Comparison of ENCODE assay signal across 19 cellular contexts in the genomic region with DNA sequence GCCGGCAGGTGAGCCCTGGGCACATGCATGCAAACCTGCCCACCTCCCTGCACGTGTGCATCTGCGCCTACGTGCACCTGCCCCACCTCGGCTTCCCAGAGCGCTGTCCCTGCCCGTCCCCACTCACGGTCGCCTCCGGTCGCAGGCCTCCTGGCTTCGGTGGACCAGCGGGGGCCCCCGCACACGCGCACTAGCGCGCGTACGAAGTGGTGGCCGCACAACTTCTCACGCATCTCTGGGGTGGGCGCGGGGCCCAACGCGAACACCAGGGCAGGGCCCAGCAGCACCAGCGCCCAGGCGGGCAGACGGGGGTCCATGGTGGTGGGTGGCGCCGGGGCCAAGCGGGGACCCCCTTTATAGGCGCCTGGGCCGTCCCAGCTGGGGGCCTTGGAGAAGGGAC. TPM values are rescaled to one million over a fixed set of nuclear protein-coding genes. Genes with fewer than 3 reads are reported as not detected.
DNase-seq lines count a peak whose midpoint lies in the region; ATAC-seq and TF ChIP-seq lines count a peak whose summit lies in the region.
"Had no signal": no experiment of that assay in that cellular context is flagged by ENCODE, and none has a peak within 500 bp of the region (broad histone marks: within the 10 kb centered on the region; RNA-seq: fewer than 3 reads in every experiment).

A gene with protein sequence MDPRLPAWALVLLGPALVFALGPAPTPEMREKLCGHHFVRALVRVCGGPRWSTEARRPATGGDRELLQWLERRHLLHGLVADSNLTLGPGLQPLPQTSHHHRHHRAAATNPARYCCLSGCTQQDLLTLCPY (minus strand): TSS at position 330 of the 400 bp plus-strand sequence. CDS start 13 bp downstream, at position 317.

- intact Hi-C loops in upper lobe of right lung (cut with DNase I): no loop called here

- H3K36me3 ChIP-seq in upper lobe of right lung: no peaks in the 10 kb centered on the region

- no peak for DNase-seq in activated T-cell treated with anti-CD3 and anti-CD28 coated beads, Interleukin-2, amount 50 U/mL, for 72 hours
- DNase-seq in activated T-cell treated with anti-CD3 and anti-CD28 coated beads, Interleukin-2, amount 50 U/mL, for 1 hour: no peak
- DNase-seq in central memory CD8-positive, alpha-beta T cell (ENCODE audit: low spot score in 2 of 2): no peak
- DNase-seq in stimulated activated effector memory CD8-positive, alpha-beta T cell treated with anti-CD3 and anti-CD28 coated beads, Interleukin-12 subunit alpha, Interleukin-12 subunit beta, amount 100 ng/mL, for 72 hours (ENCODE audit: low spot score in 2 of 2): no peak
- DNase-seq in upper lobe of right lung (no peak), NCI-H1930 (lab: John Stamatoyannopoulos, UW) (no peak)
- DNase-seq: ACHN; Calu3; CD4-positive, CD25-positive, alpha-beta regulatory T cell; DMS 273 treated with DMSO at 0.1 percent for 48 hours; DMS79; EL; GM23248 had no signal

- no peak for TF ChIP-seq POLR2A in GM18505 (IDR thresholded peaks at IDR 0.05; ENCODE audit: borderline replicate concordance, extremely low read depth, insufficient read depth, insufficient read length)

- no peaks in the 10 kb centered on the region for H3K27me3 Mint-ChIP-seq in activated T-cell treated with anti-CD3 and anti-CD28 coated beads, Interleukin-2, amount 50 U/mL, for 72 hours (ENCODE audit: low read depth)
- H3K27me3 Mint-ChIP-seq in central memory CD8-positive, alpha-beta T cell: no peaks in the 10 kb centered on the region
- H3K27me3 Mint-ChIP-seq: CD4-positive, CD25-positive, alpha-beta regulatory T cell; IgD-negative memory B cell had no signal

- no peak within 1 kb of the TSS for H3K27ac ChIP-seq in upper lobe of right lung
- H3K27ac ChIP-seq: BLaER1 treated with 17β-estradiol and CSF1 and Interleukin-3, amounts not matched to agents 10 nM and 100 nM; GM23248 had no signal

- H3K27me3 ChIP-seq in upper lobe of right lung: peaks cover 6% of the 10 kb centered on the region
- H3K27me3 ChIP-seq: BLaER1 treated with 17β-estradiol and CSF1 and Interleukin-3, amounts not matched to agents 10 nM and 100 nM had no signal

- H3K36me3 Mint-ChIP-seq in activated T-cell treated with anti-CD3 and anti-CD28 coated beads, Interleukin-2, amount 50 U/mL, for 72 hours (ENCODE audit: insufficient read depth in 2 of 2): peaks cover 0 to 9% of the 10 kb centered on the region in 2 donors
- H3K36me3 Mint-ChIP-seq in central memory CD8-positive, alpha-beta T cell (ENCODE audit: insufficient read depth): peaks cover 6% of the 10 kb centered on the region
- H3K36me3 Mint-ChIP-seq in stimulated activated effector memory CD8-positive, alpha-beta T cell treated with anti-CD3 and anti-CD28 coated beads, Interleukin-12 subunit alpha, Interleukin-12 subunit beta, amount 100 ng/mL, for 72 hours: peaks cover 44% of the 10 kb centered on the region
- H3K36me3 Mint-ChIP-seq: CD4-positive, CD25-positive, alpha-beta regulatory T cell; IgD-negative memory B cell had no signal

- H3K9me3 Mint-ChIP-seq in activated T-cell treated with anti-CD3 and anti-CD28 coated beads, Interleukin-2, amount 50 U/mL, for 72 hours: no peaks in the 10 kb centered on the region
- no peaks in the 10 kb centered on the region for H3K9me3 Mint-ChIP-seq in central memory CD8-positive, alpha-beta T cell
- H3K9me3 Mint-ChIP-seq in stimulated activated effector memory CD8-positive, alpha-beta T cell treated with anti-CD3 and anti-CD28 coated beads, Interleukin-12 subunit alpha, Interleukin-12 subunit beta, amount 100 ng/mL, for 72 hours: no peaks in the 10 kb centered on the region
- H3K9me3 Mint-ChIP-seq: CD4-positive, CD25-positive, alpha-beta regulatory T cell; IgD-negative memory B cell had no signal

- TF ChIP-seq CTCF in upper lobe of right lung (IDR thresholded peaks at IDR 0.05): no peak

- H3K9me3 ChIP-seq in upper lobe of right lung: no peaks in the 10 kb centered on the region
- H3K9me3 ChIP-seq: BLaER1 treated with 17β-estradiol and CSF1 and Interleukin-3, amounts not matched to agents 10 nM and 100 nM had no signal

- H3K4me3 Mint-ChIP-seq in activated T-cell treated with anti-CD3 and anti-CD28 coated beads, Interleukin-2, amount 50 U/mL, for 72 hours: no peak within 1 kb of the TSS
- H3K4me3 Mint-ChIP-seq in central memory CD8-positive, alpha-beta T cell: no peak within 1 kb of the TSS
- no peak within 1 kb of the TSS for H3K4me3 Mint-ChIP-seq in stimulated activated effector memory CD8-positive, alpha-beta T cell treated with anti-CD3 and anti-CD28 coated beads, Interleukin-12 subunit alpha, Interleukin-12 subunit beta, amount 100 ng/mL, for 72 hours
- H3K4me3 Mint-ChIP-seq: CD4-positive, CD25-positive, alpha-beta regulatory T cell; IgD-negative memory B cell had no signal

- peak; percentile 9 to 14 for ATAC-seq in activated T-cell treated with anti-CD3 and anti-CD28 coated beads, Interleukin-2, amount 50 U/mL, for 72 hours (replicated peaks in 1 of 2)
- ATAC-seq in central memory CD8-positive, alpha-beta T cell (replicated peaks; ENCODE audit: extremely low read depth, poor library complexity, severe bottlenecking): no peak
- peak; percentile 17 for ATAC-seq in stimulated activated effector memory CD8-positive, alpha-beta T cell treated with anti-CD3 and anti-CD28 coated beads, Interleukin-12 subunit alpha, Interleukin-12 subunit beta, amount 100 ng/mL, for 72 hours
- ATAC-seq in upper lobe of right lung (peak; percentile 18), HG02840 (IDR thresholded peaks at IDR 0.05; ENCODE audit: low FRiP score, unreplicated experiment) (no peak), GM18505 (IDR thresholded peaks at IDR 0.05; ENCODE audit: unreplicated experiment) (no peak)
- ATAC-seq: HCT116 had no signal

- no peak within 1 kb of the TSS for H3K4me3 ChIP-seq in upper lobe of right lung
- H3K4me3 ChIP-seq: BLaER1 treated with 17β-estradiol and CSF1 and Interleukin-3, amounts not matched to agents 10 nM and 100 nM; GM23248 had no signal

- no peaks in the 10 kb centered on the region for H3K4me1 ChIP-seq in upper lobe of right lung
- H3K4me1 ChIP-seq: BLaER1 treated with 17β-estradiol and CSF1 and Interleukin-3, amounts not matched to agents 10 nM and 100 nM had no signal

- H3K27ac Mint-ChIP-seq in activated T-cell treated with anti-CD3 and anti-CD28 coated beads, Interleukin-2, amount 50 U/mL, for 72 hours: peak within 1 kb of the TSS; percentile 68
- H3K27ac Mint-ChIP-seq in central memory CD8-positive, alpha-beta T cell (ENCODE audit: low read depth): peak within 1 kb of the TSS; percentile 19
- no peak within 1 kb of the TSS for H3K27ac Mint-ChIP-seq in stimulated activated effector memory CD8-positive, alpha-beta T cell treated with anti-CD3 and anti-CD28 coated beads, Interleukin-12 subunit alpha, Interleukin-12 subunit beta, amount 100 ng/mL, for 72 hours
- H3K27ac Mint-ChIP-seq: CD4-positive, CD25-positive, alpha-beta regulatory T cell; IgD-negative memory B cell had no signal

- no peaks in the 10 kb centered on the region for H3K4me1 Mint-ChIP-seq in activated T-cell treated with anti-CD3 and anti-CD28 coated beads, Interleukin-2, amount 50 U/mL, for 72 hours (ENCODE audit: low read depth)
- no peaks in the 10 kb centered on the region for H3K4me1 Mint-ChIP-seq in central memory CD8-positive, alpha-beta T cell
- no peaks in the 10 kb centered on the region for H3K4me1 Mint-ChIP-seq in stimulated activated effector memory CD8-positive, alpha-beta T cell treated with anti-CD3 and anti-CD28 coated beads, Interleukin-12 subunit alpha, Interleukin-12 subunit beta, amount 100 ng/mL, for 72 hours
- H3K4me1 Mint-ChIP-seq: IgD-negative memory B cell had no signal

RNA-seq across cellular contexts. Expression of the gene that starts here (rescaled TPM):
- total RNA-seq in activated T-cell treated with anti-CD3 and anti-CD28 coated beads, Interleukin-2, amount 50 U/mL, for 72 hours: 10 to 100 TPM in 1 of 2 donors, 1 to 10 TPM in 1; 6.8 to 12.5 TPM
- total RNA-seq in upper lobe of right lung: not detected
- total RNA-seq: A172, Calu3, GM23248 had no signal

Comparison
In these comparisons a context has a peak if more than half of its experiments do, and no peak if none do; other contexts are left out.
1. Peak in ATAC-seq in upper lobe of right lung; RNA of the gene not detected or under 1 TPM.
2. ATAC-seq: peak in activated T-cell treated with anti-CD3 and anti-CD28 coated beads, Interleukin-2, amount 50 U/mL, for 72 hours (2 of 2) and stimulated activated effector memory CD8-positive, alpha-beta T cell treated with anti-CD3 and anti-CD28 coated beads, Interleukin-12 subunit alpha, Interleukin-12 subunit beta, amount 100 ng/mL, for 72 hours (single experiment); none in central memory CD8-positive, alpha-beta T cell (single experiment), HG02840 (single experiment) and GM18505 (single experiment).